In genomic region chr1:162790985-162791357, GRCh38 we compare ENCODE assay signal across 8 cellular contexts. TPM values are rescaled to one million over a fixed set of nuclear protein-coding genes. Genes with fewer than 3 reads are reported as not detected.
DNase-seq lines count a peak whose midpoint lies in the region; ATAC-seq and TF ChIP-seq lines count a peak whose summit lies in the region.
"Not testable (repeated sequence)": the region's sequence is repeated elsewhere in the genome, so short reads cannot be mapped to it uniquely, and the experiment has no call there.

No MANE protein-coding gene starts in this region.

- not testable (repeated sequence) for TF ChIP-seq CTCF in NB4 (IDR thresholded peaks at IDR 0.05; ENCODE audit: low read depth, low read length); Peyer's patch (IDR thresholded peaks at IDR 0.05); right lobe of liver (IDR thresholded peaks at IDR 0.05); retinal pigment epithelial cell (conservative IDR thresholded peaks at IDR 0.05; ENCODE audit: low read depth, low read length)

- not testable (repeated sequence) for H3K9me3 Mint-ChIP-seq in activated naive CD8-positive, alpha-beta T cell (ENCODE audit: low read depth)

- H3K4me1 ChIP-seq in ACC112 (ENCODE audit: control insufficient read depth, insufficient read depth, low read length, unreplicated experiment); Peyer's patch: not testable (repeated sequence)
- H3K4me1 ChIP-seq in right lobe of liver = peaks cover 0 to 20% (median 3%) of the 10 kb centered on the region in 4 donors

- H3K27ac Mint-ChIP-seq in activated naive CD8-positive, alpha-beta T cell = peak overlapping the region; percentile 82

- 0% methylated on average over 5 of the region's 8 CpGs for WGBS in right lobe of liver (ENCODE audit: insufficient coverage, low coverage, low lambda C conversion rate, missing lambda C conversion rate)

- peak; percentile 4 for DNase-seq in NB4 (ENCODE audit: low read depth)
- not testable (repeated sequence) for DNase-seq in Peyer's patch; right lobe of liver; retinal pigment epithelial cell (ENCODE audit: low read depth)

- H3K36me3 ChIP-seq in ACC112 (ENCODE audit: insufficient read depth, low read length); Peyer's patch; right lobe of liver: not testable (repeated sequence)

- not testable (repeated sequence) for H3K9me3 ChIP-seq in Peyer's patch, right lobe of liver

- H3K4me3 Mint-ChIP-seq in activated naive CD8-positive, alpha-beta T cell = peak overlapping the region; percentile 90

- H3K36me3 Mint-ChIP-seq in activated naive CD8-positive, alpha-beta T cell = not testable (repeated sequence)

- not testable (repeated sequence) for H2AFZ ChIP-seq in ACC112 (ENCODE audit: low read length, unreplicated experiment)

- not testable (repeated sequence) for H3K79me2 ChIP-seq in ACC112 (ENCODE audit: control insufficient read depth, insufficient read depth, low read length, unreplicated experiment)

- not testable (repeated sequence) for H3K27me3 ChIP-seq in ACC112 (ENCODE audit: insufficient read depth, low read length); Peyer's patch; right lobe of liver

- H3K27ac ChIP-seq in ACC112 (ENCODE audit: low read depth, low read length) = not testable (repeated sequence)
- H3K27ac ChIP-seq in Peyer's patch (peak overlapping the region; percentile 73 to 87 (median 84)), right lobe of liver (peak overlapping the region; percentile 79 to 89 (median 87))

- TF ChIP-seq POLR2A in NB4 (IDR thresholded peaks at IDR 0.05; ENCODE audit: extremely low read depth, insufficient read length); Peyer's patch (IDR thresholded peaks at IDR 0.05); right lobe of liver (IDR thresholded peaks at IDR 0.05): not testable (repeated sequence)

- intact Hi-C loops in right lobe of liver (cut with DNase I) = not testable (repeated sequence)

- peak; percentile 3 for ATAC-seq in GM18520 (IDR thresholded peaks at IDR 0.05; ENCODE audit: unreplicated experiment)
- ATAC-seq in esophagus mucosa = peak; percentile 51
- peak; percentile 30 to 47 (median 38) for ATAC-seq in right lobe of liver

- H3K4me3 ChIP-seq in ACC112 (ENCODE audit: low read depth, low read length) (peak overlapping the region; percentile 75), NB4 (ENCODE audit: low read depth, low read length) (peak overlapping the region; percentile 65), Peyer's patch (peak overlapping the region; percentile 42 to 63 (median 48)), right lobe of liver (peak overlapping the region; percentile 30 to 54 (median 47)), retinal pigment epithelial cell (ENCODE audit: low read length) (peak overlapping the region; percentile 60)

- not testable (repeated sequence) for H3K27me3 Mint-ChIP-seq in activated naive CD8-positive, alpha-beta T cell

- peaks cover 16% of the 10 kb centered on the region for H3K4me1 Mint-ChIP-seq in activated naive CD8-positive, alpha-beta T cell (ENCODE audit: low read depth)

RNA-seq across cellular contexts. Expression of gene HSD17B7, which starts 0.5 kb away (rescaled TPM):
- total RNA-seq in Peyer's patch (10 to 100 TPM; 24.0 to 56.9 (median 36.0) TPM), esophagus mucosa (20.3 TPM), right lobe of liver (10 to 100 TPM; 10.4 to 32.1 (median 17.6) TPM)
